ENCODE assay signal across 8 cellular contexts in the genomic region with DNA sequence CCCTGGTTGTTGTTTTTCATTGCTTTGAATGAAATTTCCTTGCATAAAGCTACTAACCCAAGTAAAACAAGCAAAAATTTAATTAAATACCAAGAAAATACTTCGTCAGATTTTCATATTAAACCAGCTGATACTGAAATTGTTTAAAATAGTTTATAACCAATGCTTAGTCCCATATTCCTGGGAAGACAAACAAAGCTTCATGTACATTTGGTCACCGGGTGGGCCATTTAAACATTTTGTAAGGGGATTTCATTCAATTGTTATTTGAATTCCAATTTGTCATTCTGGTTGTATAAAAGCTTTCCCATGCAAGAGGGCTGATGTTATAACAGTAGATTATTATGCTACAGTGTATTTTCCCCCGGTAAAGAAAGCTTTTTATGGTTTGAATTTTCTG. TPM values are rescaled to one million over a fixed set of nuclear protein-coding genes. Genes with fewer than 3 reads are reported as not detected.
A peak's percentile ranks its signal among the peaks of the same experiment; 100 is the strongest.
DNase-seq lines count a peak whose midpoint lies in the region; ATAC-seq and TF ChIP-seq lines count a peak whose summit lies in the region.

No MANE protein-coding gene starts in this region.

- no peak for DNase-seq in activated CD4-positive, alpha-beta T cell treated with anti-CD3 and anti-CD28 coated beads, Interleukin-2, amount 10 ng/mL, durations not matched to agents 7 days and 5 days
- no peak for DNase-seq in activated CD4-positive, alpha-beta T cell treated with anti-CD3 and anti-CD28 coated beads, Interleukin-2, amount 50 U/mL, for 4 hours
- DNase-seq in activated CD4-positive, alpha-beta memory T cell treated with anti-CD3 and anti-CD28 coated beads for 36 hours: no peak
- no peak for DNase-seq in stimulated activated naive B cell treated with anti-CD40 and anti-IgM and Interleukin-4, amounts not matched to agents 10 μg/mL and 1 μg/mL and 100 μg/mL, for 72 hours
- no peak for DNase-seq in CD1c-positive myeloid dendritic cell (ENCODE audit: extremely low spot score)
- no peak for DNase-seq in NCI-H187 treated with DMSO at 0.1 percent for 48 hours (lab: John Stamatoyannopoulos, UW)
- no peak for DNase-seq in omental fat pad (ENCODE audit: low spot score)

- H3K4me3 ChIP-seq in iPS-18a (ENCODE audit: low read length): peak overlapping the region; percentile 95

- H3K9ac ChIP-seq in iPS-18a (ENCODE audit: low read length): peak overlapping the region; percentile 89

- intact Hi-C loops in activated CD4-positive, alpha-beta memory T cell treated with anti-CD3 and anti-CD28 coated beads for 36 hours (cut with micrococcal nuclease): loop anchor here (1.0 to 2.0 kb wide), 4 partner anchors 10 to 209 kb away; partner anchors contain the start of genes DZANK1, POLR3F, SEC23B and SMIM26

- H3K9me3 Mint-ChIP-seq in activated CD4-positive, alpha-beta T cell treated with anti-CD3 and anti-CD28 coated beads, Interleukin-2, amount 10 ng/mL, durations not matched to agents 7 days and 5 days: no peaks in the 10 kb centered on the region
- H3K9me3 Mint-ChIP-seq in activated CD4-positive, alpha-beta memory T cell treated with anti-CD3 and anti-CD28 coated beads for 36 hours: no peaks in the 10 kb centered on the region
- no peaks in the 10 kb centered on the region for H3K9me3 Mint-ChIP-seq in stimulated activated naive B cell treated with anti-CD40 and anti-IgM and Interleukin-4, amounts not matched to agents 10 μg/mL and 1 μg/mL and 100 μg/mL, for 72 hours

- no peaks in the 10 kb centered on the region for H3K27me3 ChIP-seq in iPS-18a (ENCODE audit: control insufficient read depth, insufficient read depth, low read length)

- peak overlapping the region; percentile 63 for H3K27ac ChIP-seq in iPS-18a (ENCODE audit: low read length)

- H3K36me3 Mint-ChIP-seq in activated CD4-positive, alpha-beta T cell treated with anti-CD3 and anti-CD28 coated beads, Interleukin-2, amount 10 ng/mL, durations not matched to agents 7 days and 5 days (ENCODE audit: low read depth): peaks cover 8% of the 10 kb centered on the region
- no peaks in the 10 kb centered on the region for H3K36me3 Mint-ChIP-seq in activated CD4-positive, alpha-beta memory T cell treated with anti-CD3 and anti-CD28 coated beads for 36 hours
- H3K36me3 Mint-ChIP-seq in stimulated activated naive B cell treated with anti-CD40 and anti-IgM and Interleukin-4, amounts not matched to agents 10 μg/mL and 1 μg/mL and 100 μg/mL, for 72 hours: peaks cover 0 to 7% of the 10 kb centered on the region in 2 donors

- peaks cover 11% of the 10 kb centered on the region for H3K4me1 ChIP-seq in iPS-18a (ENCODE audit: control insufficient read depth, low read depth, low read length)

- H3K27me3 Mint-ChIP-seq in activated CD4-positive, alpha-beta T cell treated with anti-CD3 and anti-CD28 coated beads, Interleukin-2, amount 10 ng/mL, durations not matched to agents 7 days and 5 days: no peaks in the 10 kb centered on the region
- no peaks in the 10 kb centered on the region for H3K27me3 Mint-ChIP-seq in activated CD4-positive, alpha-beta memory T cell treated with anti-CD3 and anti-CD28 coated beads for 36 hours
- peaks cover 9 to 12% of the 10 kb centered on the region in 2 donors for H3K27me3 Mint-ChIP-seq in stimulated activated naive B cell treated with anti-CD40 and anti-IgM and Interleukin-4, amounts not matched to agents 10 μg/mL and 1 μg/mL and 100 μg/mL, for 72 hours

- TF ChIP-seq CTCF in omental fat pad (IDR thresholded peaks at IDR 0.05): no peak

- CTCF ChIA-PET in activated CD4-positive, alpha-beta T cell treated with anti-CD3 and anti-CD28 coated beads, Interleukin-2, amount 10 ng/mL, durations not matched to agents 7 days and 5 days (lab: Charles Lee): interaction anchor here (1.0 to 3.9 kb wide), 7 partner anchors 9 to 31 kb away, joined by 3 to 29 read pairs (median 4); partner anchors contain the start of genes DZANK1, POLR3F and SEC23B
- CTCF ChIA-PET in activated CD4-positive, alpha-beta memory T cell treated with anti-CD3 and anti-CD28 coated beads for 36 hours (lab: Charles Lee): interaction anchor here (0.9 to 1.9 kb wide), 4 partner anchors 9 to 233 kb away, joined by 3 to 12 read pairs (median 6); partner anchors contain the start of genes DZANK1, POLR3F and SEC23B

- H3K9me3 ChIP-seq in iPS-18a (ENCODE audit: control insufficient read depth, low read depth, low read length): no peaks in the 10 kb centered on the region

- no peak for ATAC-seq in stimulated activated naive B cell treated with anti-CD40 and anti-IgM and Interleukin-4, amounts not matched to agents 10 μg/mL and 1 μg/mL and 100 μg/mL, for 72 hours (replicated peaks)
- ATAC-seq in omental fat pad (ENCODE audit: low FRiP score): no peak

- no peak overlapping the region for H3K27ac Mint-ChIP-seq in activated CD4-positive, alpha-beta T cell treated with anti-CD3 and anti-CD28 coated beads, Interleukin-2, amount 10 ng/mL, durations not matched to agents 7 days and 5 days
- peak overlapping the region; percentile 84 for H3K27ac Mint-ChIP-seq in activated CD4-positive, alpha-beta memory T cell treated with anti-CD3 and anti-CD28 coated beads for 36 hours
- no peak overlapping the region for H3K27ac Mint-ChIP-seq in stimulated activated naive B cell treated with anti-CD40 and anti-IgM and Interleukin-4, amounts not matched to agents 10 μg/mL and 1 μg/mL and 100 μg/mL, for 72 hours

- POLR2A ChIA-PET in activated CD4-positive, alpha-beta T cell treated with anti-CD3 and anti-CD28 coated beads, Interleukin-2, amount 10 ng/mL, durations not matched to agents 7 days and 5 days (lab: Charles Lee): interaction anchor here (1.6 kb wide), 1 partner anchor 10 kb away, joined by 5 read pairs; the partner anchor contains the start of gene SEC23B
- POLR2A ChIA-PET in activated CD4-positive, alpha-beta memory T cell treated with anti-CD3 and anti-CD28 coated beads for 36 hours (lab: Charles Lee): interaction anchor here (0.6 to 3.0 kb wide), 4 partner anchors 9 to 31 kb away, joined by 3 to 57 read pairs (median 9); partner anchors contain the start of genes DZANK1, POLR3F and SEC23B

- peaks cover 9% of the 10 kb centered on the region for H3K36me3 ChIP-seq in iPS-18a (ENCODE audit: control insufficient read depth, low read depth, low read length)

- peaks cover 26% of the 10 kb centered on the region for H3K4me1 Mint-ChIP-seq in activated CD4-positive, alpha-beta T cell treated with anti-CD3 and anti-CD28 coated beads, Interleukin-2, amount 10 ng/mL, durations not matched to agents 7 days and 5 days
- peaks cover 9% of the 10 kb centered on the region for H3K4me1 Mint-ChIP-seq in activated CD4-positive, alpha-beta memory T cell treated with anti-CD3 and anti-CD28 coated beads for 36 hours (ENCODE audit: low read depth)
- H3K4me1 Mint-ChIP-seq in stimulated activated naive B cell treated with anti-CD40 and anti-IgM and Interleukin-4, amounts not matched to agents 10 μg/mL and 1 μg/mL and 100 μg/mL, for 72 hours: peaks cover 4 to 18% of the 10 kb centered on the region in 2 donors

- peak overlapping the region; percentile 88 for H3K4me3 Mint-ChIP-seq in activated CD4-positive, alpha-beta T cell treated with anti-CD3 and anti-CD28 coated beads, Interleukin-2, amount 10 ng/mL, durations not matched to agents 7 days and 5 days
- peak overlapping the region; percentile 98 for H3K4me3 Mint-ChIP-seq in activated CD4-positive, alpha-beta memory T cell treated with anti-CD3 and anti-CD28 coated beads for 36 hours
- peak overlapping the region; percentile 98 to 99 for H3K4me3 Mint-ChIP-seq in stimulated activated naive B cell treated with anti-CD40 and anti-IgM and Interleukin-4, amounts not matched to agents 10 μg/mL and 1 μg/mL and 100 μg/mL, for 72 hours

RNA-seq across cellular contexts. Expression of gene RBBP9, which starts 0.6 kb away (rescaled TPM):
- total RNA-seq in activated CD4-positive, alpha-beta T cell treated with anti-CD3 and anti-CD28 coated beads, Interleukin-2, amount 10 ng/mL, durations not matched to agents 7 days and 5 days: 10 to 100 TPM; 11.6 to 12.9 TPM
- total RNA-seq in activated CD4-positive, alpha-beta memory T cell treated with anti-CD3 and anti-CD28 coated beads for 36 hours: 10 to 100 TPM; 15.9 to 17.7 TPM
- total RNA-seq in omental fat pad: 10 to 100 TPM in 2 of 4 donors, 1 to 10 TPM in 2; 7.1 to 14.8 (median 11.8) TPM

RNA-seq across cellular contexts. Expression of gene SEC23B, which starts 10.1 kb away (rescaled TPM):
- 10 to 100 TPM; 65.8 to 69.6 TPM for total RNA-seq in activated CD4-positive, alpha-beta T cell treated with anti-CD3 and anti-CD28 coated beads, Interleukin-2, amount 10 ng/mL, durations not matched to agents 7 days and 5 days
- total RNA-seq in activated CD4-positive, alpha-beta memory T cell treated with anti-CD3 and anti-CD28 coated beads for 36 hours: 10 to 100 TPM; 90.6 to 97.1 TPM
- total RNA-seq in omental fat pad: 10 to 100 TPM; 35.5 to 44.6 (median 38.5) TPM

RNA-seq across cellular contexts. Expression of gene POLR3F, which starts 30.4 kb away (rescaled TPM):
- 1 to 10 TPM; 8.1 to 9.3 TPM for total RNA-seq in activated CD4-positive, alpha-beta T cell treated with anti-CD3 and anti-CD28 coated beads, Interleukin-2, amount 10 ng/mL, durations not matched to agents 7 days and 5 days
- total RNA-seq in activated CD4-positive, alpha-beta memory T cell treated with anti-CD3 and anti-CD28 coated beads for 36 hours: 10 to 100 TPM; 11.0 to 11.3 TPM
- 10 to 100 TPM in 1 of 4 donors, 1 to 10 TPM in 3; 6.0 to 10.1 (median 7.7) TPM for total RNA-seq in omental fat pad

RNA-seq across cellular contexts. Expression of gene DZANK1, which starts 30.8 kb away (rescaled TPM):
- 1 to 10 TPM; 1.6 to 1.7 TPM for total RNA-seq in activated CD4-positive, alpha-beta T cell treated with anti-CD3 and anti-CD28 coated beads, Interleukin-2, amount 10 ng/mL, durations not matched to agents 7 days and 5 days
- total RNA-seq in activated CD4-positive, alpha-beta memory T cell treated with anti-CD3 and anti-CD28 coated beads for 36 hours: 1 to 10 TPM; 1.4 to 1.6 TPM
- total RNA-seq in omental fat pad: 1 to 10 TPM; 1.4 to 2.5 (median 2.1) TPM
